ENCODE assay signal across 1 cellular context in genomic region chrX:123764967-123765871, GRCh38.
TF ChIP-seq lines count a peak whose summit lies in the region.

No MANE protein-coding gene starts in this region.

TF ChIP-seq in K562, 482 proteins besides CTCF, POLR2A, EP300 and RAD21 (continued from another document and continues in another):
- no peak for TF ChIP-seq ZBTB9 (CRISPR knock-in tag; IDR thresholded peaks at IDR 0.05)
- TF ChIP-seq KLF16 (IDR thresholded peaks at IDR 0.05) = no peak
- no peak for TF ChIP-seq ZNF3 (CRISPR knock-in tag; IDR thresholded peaks at IDR 0.05)
- no peak for TF ChIP-seq NFATC3 (IDR thresholded peaks at IDR 0.05)
- peak; percentile 70; the same call in 1 of the 2 replicates for TF ChIP-seq SUPT5H (IDR thresholded peaks at IDR 0.05)
- no peak for TF ChIP-seq DLX4 (CRISPR knock-in tag; IDR thresholded peaks at IDR 0.05)
- peak; percentile 35 for TF ChIP-seq POLR2B (IDR thresholded peaks at IDR 0.05; ENCODE audit: low read depth, partially characterized antibody)
- TF ChIP-seq LCOR (CRISPR knock-in tag; IDR thresholded peaks at IDR 0.05) = 0 out of 2 replicates have a peak, but pooled peaks have one; percentile 33
- TF ChIP-seq CREB1 (IDR thresholded peaks at IDR 0.05) = 0 out of 2 replicates have a peak, but pooled peaks have one; percentile 27
- no peak for TF ChIP-seq CREB1 (CRISPR knock-in tag; IDR thresholded peaks at IDR 0.05)
- TF ChIP-seq, protein P1, sequence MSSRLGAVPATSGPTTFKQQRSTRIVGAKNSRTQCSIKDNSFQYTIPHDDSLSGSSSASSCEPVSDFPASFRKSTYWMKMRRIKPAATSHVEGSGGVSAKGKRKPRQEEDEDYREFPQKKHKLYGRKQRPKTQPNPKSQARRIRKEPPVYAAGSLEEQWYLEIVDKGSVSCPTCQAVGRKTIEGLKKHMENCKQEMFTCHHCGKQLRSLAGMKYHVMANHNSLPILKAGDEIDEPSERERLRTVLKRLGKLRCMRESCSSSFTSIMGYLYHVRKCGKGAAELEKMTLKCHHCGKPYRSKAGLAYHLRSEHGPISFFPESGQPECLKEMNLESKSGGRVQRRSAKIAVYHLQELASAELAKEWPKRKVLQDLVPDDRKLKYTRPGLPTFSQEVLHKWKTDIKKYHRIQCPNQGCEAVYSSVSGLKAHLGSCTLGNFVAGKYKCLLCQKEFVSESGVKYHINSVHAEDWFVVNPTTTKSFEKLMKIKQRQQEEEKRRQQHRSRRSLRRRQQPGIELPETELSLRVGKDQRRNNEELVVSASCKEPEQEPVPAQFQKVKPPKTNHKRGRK (tag; IDR thresholded peaks at IDR 0.05) = no peak
- TF ChIP-seq SETDB1 (IDR thresholded peaks at IDR 0.05; ENCODE audit: low read length) = no peak
- TF ChIP-seq TAF1 (IDR thresholded peaks at IDR 0.05; ENCODE audit: control insufficient read depth, extremely low read depth, insufficient read depth, low read length, severe bottlenecking) = peak; percentile 60
- no peak for TF ChIP-seq ZNF263 (CRISPR knock-in tag; IDR thresholded peaks at IDR 0.05; ENCODE audit: borderline replicate concordance)
- TF ChIP-seq HOXB6 (CRISPR knock-in tag; IDR thresholded peaks at IDR 0.05; ENCODE audit: borderline replicate concordance) = no peak
- TF ChIP-seq FOXM1 (IDR thresholded peaks at IDR 0.05; ENCODE audit: low read depth) = no peak
- no peak for TF ChIP-seq FOXM1 (CRISPR knock-in tag; IDR thresholded peaks at IDR 0.05; ENCODE audit: low read depth)
- no peak for TF ChIP-seq ZNF398 (CRISPR knock-in tag; IDR thresholded peaks at IDR 0.05)
- TF ChIP-seq, protein P2, sequence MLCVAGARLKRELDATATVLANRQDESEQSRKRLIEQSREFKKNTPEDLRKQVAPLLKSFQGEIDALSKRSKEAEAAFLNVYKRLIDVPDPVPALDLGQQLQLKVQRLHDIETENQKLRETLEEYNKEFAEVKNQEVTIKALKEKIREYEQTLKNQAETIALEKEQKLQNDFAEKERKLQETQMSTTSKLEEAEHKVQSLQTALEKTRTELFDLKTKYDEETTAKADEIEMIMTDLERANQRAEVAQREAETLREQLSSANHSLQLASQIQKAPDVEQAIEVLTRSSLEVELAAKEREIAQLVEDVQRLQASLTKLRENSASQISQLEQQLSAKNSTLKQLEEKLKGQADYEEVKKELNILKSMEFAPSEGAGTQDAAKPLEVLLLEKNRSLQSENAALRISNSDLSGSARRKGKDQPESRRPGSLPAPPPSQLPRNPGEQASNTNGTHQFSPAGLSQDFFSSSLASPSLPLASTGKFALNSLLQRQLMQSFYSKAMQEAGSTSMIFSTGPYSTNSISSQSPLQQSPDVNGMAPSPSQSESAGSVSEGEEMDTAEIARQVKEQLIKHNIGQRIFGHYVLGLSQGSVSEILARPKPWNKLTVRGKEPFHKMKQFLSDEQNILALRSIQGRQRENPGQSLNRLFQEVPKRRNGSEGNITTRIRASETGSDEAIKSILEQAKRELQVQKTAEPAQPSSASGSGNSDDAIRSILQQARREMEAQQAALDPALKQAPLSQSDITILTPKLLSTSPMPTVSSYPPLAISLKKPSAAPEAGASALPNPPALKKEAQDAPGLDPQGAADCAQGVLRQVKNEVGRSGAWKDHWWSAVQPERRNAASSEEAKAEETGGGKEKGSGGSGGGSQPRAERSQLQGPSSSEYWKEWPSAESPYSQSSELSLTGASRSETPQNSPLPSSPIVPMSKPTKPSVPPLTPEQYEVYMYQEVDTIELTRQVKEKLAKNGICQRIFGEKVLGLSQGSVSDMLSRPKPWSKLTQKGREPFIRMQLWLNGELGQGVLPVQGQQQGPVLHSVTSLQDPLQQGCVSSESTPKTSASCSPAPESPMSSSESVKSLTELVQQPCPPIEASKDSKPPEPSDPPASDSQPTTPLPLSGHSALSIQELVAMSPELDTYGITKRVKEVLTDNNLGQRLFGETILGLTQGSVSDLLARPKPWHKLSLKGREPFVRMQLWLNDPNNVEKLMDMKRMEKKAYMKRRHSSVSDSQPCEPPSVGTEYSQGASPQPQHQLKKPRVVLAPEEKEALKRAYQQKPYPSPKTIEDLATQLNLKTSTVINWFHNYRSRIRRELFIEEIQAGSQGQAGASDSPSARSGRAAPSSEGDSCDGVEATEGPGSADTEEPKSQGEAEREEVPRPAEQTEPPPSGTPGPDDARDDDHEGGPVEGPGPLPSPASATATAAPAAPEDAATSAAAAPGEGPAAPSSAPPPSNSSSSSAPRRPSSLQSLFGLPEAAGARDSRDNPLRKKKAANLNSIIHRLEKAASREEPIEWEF (CRISPR knock-in tag; IDR thresholded peaks at IDR 0.05) = no peak
- TF ChIP-seq ZZZ3 (IDR thresholded peaks at IDR 0.05) = no peak
- TF ChIP-seq TRIM28 (IDR thresholded peaks at IDR 0.05) = no peak
- TF ChIP-seq, protein P3, sequence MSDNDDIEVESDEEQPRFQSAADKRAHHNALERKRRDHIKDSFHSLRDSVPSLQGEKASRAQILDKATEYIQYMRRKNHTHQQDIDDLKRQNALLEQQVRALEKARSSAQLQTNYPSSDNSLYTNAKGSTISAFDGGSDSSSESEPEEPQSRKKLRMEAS (CRISPR knock-in tag; IDR thresholded peaks at IDR 0.05) = no peak
- TF ChIP-seq LARP7 (IDR thresholded peaks at IDR 0.05) = no peak
- TF ChIP-seq SAFB (IDR thresholded peaks at IDR 0.05; ENCODE audit: borderline replicate concordance, low read depth, low read length) = no peak
- TF ChIP-seq PATZ1 (CRISPR knock-in tag; IDR thresholded peaks at IDR 0.05; ENCODE audit: borderline replicate concordance) = no peak
- TF ChIP-seq, protein P4, sequence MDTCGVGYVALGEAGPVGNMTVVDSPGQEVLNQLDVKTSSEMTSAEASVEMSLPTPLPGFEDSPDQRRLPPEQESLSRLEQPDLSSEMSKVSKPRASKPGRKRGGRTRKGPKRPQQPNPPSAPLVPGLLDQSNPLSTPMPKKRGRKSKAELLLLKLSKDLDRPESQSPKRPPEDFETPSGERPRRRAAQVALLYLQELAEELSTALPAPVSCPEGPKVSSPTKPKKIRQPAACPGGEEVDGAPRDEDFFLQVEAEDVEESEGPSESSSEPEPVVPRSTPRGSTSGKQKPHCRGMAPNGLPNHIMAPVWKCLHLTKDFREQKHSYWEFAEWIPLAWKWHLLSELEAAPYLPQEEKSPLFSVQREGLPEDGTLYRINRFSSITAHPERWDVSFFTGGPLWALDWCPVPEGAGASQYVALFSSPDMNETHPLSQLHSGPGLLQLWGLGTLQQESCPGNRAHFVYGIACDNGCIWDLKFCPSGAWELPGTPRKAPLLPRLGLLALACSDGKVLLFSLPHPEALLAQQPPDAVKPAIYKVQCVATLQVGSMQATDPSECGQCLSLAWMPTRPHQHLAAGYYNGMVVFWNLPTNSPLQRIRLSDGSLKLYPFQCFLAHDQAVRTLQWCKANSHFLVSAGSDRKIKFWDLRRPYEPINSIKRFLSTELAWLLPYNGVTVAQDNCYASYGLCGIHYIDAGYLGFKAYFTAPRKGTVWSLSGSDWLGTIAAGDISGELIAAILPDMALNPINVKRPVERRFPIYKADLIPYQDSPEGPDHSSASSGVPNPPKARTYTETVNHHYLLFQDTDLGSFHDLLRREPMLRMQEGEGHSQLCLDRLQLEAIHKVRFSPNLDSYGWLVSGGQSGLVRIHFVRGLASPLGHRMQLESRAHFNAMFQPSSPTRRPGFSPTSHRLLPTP (IDR thresholded peaks at IDR 0.05; ENCODE audit: borderline replicate concordance, extremely low read depth, insufficient read length) = no peak
- no peak for TF ChIP-seq FOXJ3 (CRISPR knock-in tag; IDR thresholded peaks at IDR 0.05)
- no peak for TF ChIP-seq ZNF586 (CRISPR knock-in tag; conservative IDR thresholded peaks at IDR 0.05)
- no peak for TF ChIP-seq KLF13 (tag; IDR thresholded peaks at IDR 0.05; ENCODE audit: borderline replicate concordance, low read depth)
- no peak for TF ChIP-seq CREB5 (CRISPR knock-in tag; IDR thresholded peaks at IDR 0.05)
- no peak for TF ChIP-seq RNF2 (IDR thresholded peaks at IDR 0.05)
- no peak for TF ChIP-seq SREBF1 (IDR thresholded peaks at IDR 0.05; ENCODE audit: borderline replicate concordance, low read depth, low read length)
- TF ChIP-seq STAG1 (CRISPR knock-in tag; IDR thresholded peaks at IDR 0.05; ENCODE audit: borderline replicate concordance) = no peak
- TF ChIP-seq GTF2F1 (IDR thresholded peaks at IDR 0.05; ENCODE audit: low read depth, low read length) = no peak
- no peak for TF ChIP-seq FOXA1 (IDR thresholded peaks at IDR 0.05; ENCODE audit: borderline replicate concordance)
- TF ChIP-seq, protein P5, sequence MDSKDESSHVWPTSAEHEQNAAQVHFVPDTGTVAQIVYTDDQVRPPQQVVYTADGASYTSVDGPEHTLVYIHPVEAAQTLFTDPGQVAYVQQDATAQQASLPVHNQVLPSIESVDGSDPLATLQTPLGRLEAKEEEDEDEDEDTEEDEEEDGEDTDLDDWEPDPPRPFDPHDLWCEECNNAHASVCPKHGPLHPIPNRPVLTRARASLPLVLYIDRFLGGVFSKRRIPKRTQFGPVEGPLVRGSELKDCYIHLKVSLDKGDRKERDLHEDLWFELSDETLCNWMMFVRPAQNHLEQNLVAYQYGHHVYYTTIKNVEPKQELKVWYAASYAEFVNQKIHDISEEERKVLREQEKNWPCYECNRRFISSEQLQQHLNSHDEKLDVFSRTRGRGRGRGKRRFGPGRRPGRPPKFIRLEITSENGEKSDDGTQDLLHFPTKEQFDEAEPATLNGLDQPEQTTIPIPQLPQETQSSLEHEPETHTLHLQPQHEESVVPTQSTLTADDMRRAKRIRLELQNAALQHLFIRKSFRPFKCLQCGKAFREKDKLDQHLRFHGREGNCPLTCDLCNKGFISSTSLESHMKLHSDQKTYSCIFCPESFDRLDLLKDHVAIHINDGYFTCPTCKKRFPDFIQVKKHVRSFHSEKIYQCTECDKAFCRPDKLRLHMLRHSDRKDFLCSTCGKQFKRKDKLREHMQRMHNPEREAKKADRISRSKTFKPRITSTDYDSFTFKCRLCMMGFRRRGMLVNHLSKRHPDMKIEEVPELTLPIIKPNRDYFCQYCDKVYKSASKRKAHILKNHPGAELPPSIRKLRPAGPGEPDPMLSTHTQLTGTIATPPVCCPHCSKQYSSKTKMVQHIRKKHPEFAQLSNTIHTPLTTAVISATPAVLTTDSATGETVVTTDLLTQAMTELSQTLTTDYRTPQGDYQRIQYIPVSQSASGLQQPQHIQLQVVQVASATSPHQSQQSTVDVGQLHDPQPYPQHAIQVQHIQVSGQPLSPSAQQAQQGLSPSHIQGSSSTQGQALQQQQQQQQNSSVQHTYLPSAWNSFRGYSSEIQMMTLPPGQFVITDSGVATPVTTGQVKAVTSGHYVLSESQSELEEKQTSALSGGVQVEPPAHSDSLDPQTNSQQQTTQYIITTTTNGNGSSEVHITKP (IDR thresholded peaks at IDR 0.05; ENCODE audit: partially characterized antibody) = no peak
- TF ChIP-seq ZFPM2 (CRISPR knock-in tag; IDR thresholded peaks at IDR 0.05) = no peak
